In the genomic region with DNA sequence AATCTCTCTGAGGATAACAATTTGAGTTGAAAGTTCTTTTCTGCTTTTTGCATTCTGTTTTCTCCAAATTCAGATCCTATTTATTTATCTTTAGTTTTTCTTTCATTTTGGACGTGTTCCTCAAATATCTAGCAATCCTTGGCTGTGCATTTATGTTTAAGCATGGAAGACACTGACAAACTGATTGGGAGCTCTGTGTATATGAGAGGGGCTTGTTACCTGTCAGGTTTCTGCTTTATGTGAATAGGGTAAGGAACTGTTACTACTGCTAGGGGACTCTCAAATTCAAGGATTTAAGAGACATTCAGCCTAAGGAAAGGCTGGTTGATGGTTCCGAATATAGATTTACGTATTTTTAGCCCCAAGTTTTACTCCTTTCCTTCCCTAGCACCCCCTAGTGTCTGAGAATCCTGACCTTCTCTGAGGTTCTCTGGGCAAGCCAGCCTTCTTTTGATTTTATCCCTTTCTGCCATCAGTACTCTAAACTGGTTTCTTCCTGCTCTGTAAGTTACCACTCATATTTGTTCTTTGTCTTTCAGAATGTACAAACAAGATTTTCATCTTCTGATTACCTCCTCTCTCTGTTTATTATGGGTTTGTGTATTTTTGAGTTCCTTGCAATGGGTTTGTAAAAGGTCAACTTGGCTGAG, we compare ENCODE assay signal across 10 cellular contexts. TPM values are rescaled to one million over a fixed set of nuclear protein-coding genes. Genes with fewer than 3 reads are reported as not detected.
DNase-seq lines count a peak whose midpoint lies in the region; ATAC-seq and TF ChIP-seq lines count a peak whose summit lies in the region.
"Had no signal": no experiment of that assay in that cellular context is flagged by ENCODE, and none has a peak within 500 bp of the region (broad histone marks: within the 10 kb centered on the region; RNA-seq: fewer than 3 reads in every experiment).

No MANE protein-coding gene starts in this region.

- H3K4me3 Mint-ChIP-seq in naive thymus-derived CD8-positive, alpha-beta T cell = peak overlapping the region; percentile 68 to 88 (median 80)

- H3K9me3 Mint-ChIP-seq in naive thymus-derived CD8-positive, alpha-beta T cell = peaks cover 0 to 4% (median 0%) of the 10 kb centered on the region in 9 donors

- H3K27me3 Mint-ChIP-seq in naive thymus-derived CD8-positive, alpha-beta T cell = no peaks in the 10 kb centered on the region

- no peak overlapping the region for H3K4me3 ChIP-seq in astrocyte of the spinal cord (ENCODE audit: low read depth, low read length)
- H3K4me3 ChIP-seq: left lung had no signal

- H3K27ac Mint-ChIP-seq in naive thymus-derived CD8-positive, alpha-beta T cell = peak overlapping the region; percentile 67 to 96 (median 92)

- peak; percentile 33 for TF ChIP-seq CTCF in astrocyte of the spinal cord (IDR thresholded peaks at IDR 0.05; ENCODE audit: low read depth, low read length)

- POLR2A ChIA-PET in naive thymus-derived CD8-positive, alpha-beta T cell (lab: Charles Lee) = interaction anchor here (1.6 kb wide), 1 partner anchor 30 kb away, joined by 14 read pairs; a partner anchor contains a TSS

- ATAC-seq in naive thymus-derived CD8-positive, alpha-beta T cell = peak; percentile 64 to 74
- ATAC-seq in HG02642 (IDR thresholded peaks at IDR 0.05; ENCODE audit: poor library complexity, unreplicated experiment) (no peak), GM21515 (IDR thresholded peaks at IDR 0.05; ENCODE audit: unreplicated experiment) (no peak)

- DNase-seq in CD1c-positive myeloid dendritic cell (ENCODE audit: extremely low spot score) (peak; percentile 4), KBM-7 (peak; percentile 24), astrocyte of the spinal cord (ENCODE audit: low read depth, low spot score) (peak; percentile 5)
- peak in 5 of 10 donors; percentile 20 to 57 (median 39) for DNase-seq in naive thymus-derived CD8-positive, alpha-beta T cell
- no peak for DNase-seq in stimulated activated CD4-positive, alpha-beta T cell treated with anti-CD3 and anti-CD28 coated beads, Interleukin-2, amount 100 ng/mL, for 48 hours
- no peak for DNase-seq in stimulated activated naive CD4-positive, alpha-beta T cell treated with Interleukin-2 at 50 U/mL for 16 hours (lab: John Stamatoyannopoulos, UW)
- DNase-seq: left lung, NCI-H1436 had no signal

- peaks cover 28 to 68% (median 56%) of the 10 kb centered on the region in 4 donors for H3K4me1 Mint-ChIP-seq in naive thymus-derived CD8-positive, alpha-beta T cell

- peaks cover 5 to 46% (median 21%) of the 10 kb centered on the region in 3 donors for H3K36me3 Mint-ChIP-seq in naive thymus-derived CD8-positive, alpha-beta T cell

- in situ Hi-C loops in KBM-7 (cut with MboI; ENCODE audit: low pct_unique_long_range_greater_than_20kb, low sequenced_read_pairs) (no loop called here), astrocyte of the spinal cord (cut with HindIII; ENCODE audit: low sequenced_read_pairs) (no loop called here)

RNA-seq across cellular contexts. Expression of a gene that starts 30.5 kb away (rescaled TPM):
- 100 to 1,000 TPM; 103 to 113 TPM for total RNA-seq in naive thymus-derived CD8-positive, alpha-beta T cell
- 10 to 100 TPM in 2 of 3 donors, 1 to 10 TPM in 1; 6.5 to 23.0 (median 14.0) TPM for polyA plus RNA-seq in naive thymus-derived CD8-positive, alpha-beta T cell

Comparison
In these comparisons a context has a peak if more than half of its experiments do, and no peak if none do; other contexts are left out.
1. DNase-seq: peak in CD1c-positive myeloid dendritic cell (single experiment), KBM-7 (single experiment) and astrocyte of the spinal cord (single experiment); none in stimulated activated CD4-positive, alpha-beta T cell treated with anti-CD3 and anti-CD28 coated beads, Interleukin-2, amount 100 ng/mL, for 48 hours (0 of 2) and stimulated activated naive CD4-positive, alpha-beta T cell treated with Interleukin-2 at 50 U/mL for 16 hours (single experiment).
2. ATAC-seq: peak in naive thymus-derived CD8-positive, alpha-beta T cell (2 of 2); none in HG02642 (single experiment) and GM21515 (single experiment).